Comparison of ENCODE assay signal across 24 cellular contexts in genomic region chr18:25168011-25168410, GRCh38.
A peak's percentile ranks its signal among the peaks of the same experiment; 100 is the strongest.
DNase-seq lines count a peak whose midpoint lies in the region; ATAC-seq and TF ChIP-seq lines count a peak whose summit lies in the region.
"Had no signal": no experiment of that assay in that cellular context is flagged by ENCODE, and none has a peak within 500 bp of the region (broad histone marks: within the 10 kb centered on the region; RNA-seq: fewer than 3 reads in every experiment).

No MANE protein-coding gene starts in this region.

- no peak overlapping the region for H3K27ac ChIP-seq in body of pancreas
- H3K27ac ChIP-seq: brain microvascular endothelial cell, SJCRH30, upper lobe of left lung had no signal

- CTCF ChIA-PET in activated CD4-positive, alpha-beta memory T cell treated with anti-CD3 and anti-CD28 coated beads for 36 hours (lab: Charles Lee): no interaction called here

- TF ChIP-seq POLR2A in body of pancreas (IDR thresholded peaks at IDR 0.05): no peak

- no peak overlapping the region for H3K4me3 Mint-ChIP-seq in activated CD4-positive, alpha-beta memory T cell treated with anti-CD3 and anti-CD28 coated beads for 36 hours
- H3K4me3 Mint-ChIP-seq: CD8-positive, alpha-beta T cell; endodermal cell; memory B cell had no signal

- H3K4me3 ChIP-seq in body of pancreas: no peak overlapping the region
- H3K4me3 ChIP-seq: SJCRH30, upper lobe of left lung had no signal

- WGBS in body of pancreas, 2 donors: 66% methylated on average over 7 of the region's 7 CpGs

- H3K27me3 ChIP-seq in body of pancreas: no peaks in the 10 kb centered on the region
- H3K27me3 ChIP-seq: brain microvascular endothelial cell, SJCRH30, upper lobe of left lung had no signal

- no peak for TF ChIP-seq CTCF in body of pancreas (IDR thresholded peaks at IDR 0.05)

- ATAC-seq in left cardiac atrium (peak; percentile 15 to 17), body of pancreas (no peak), HG02763 (IDR thresholded peaks at IDR 0.05; ENCODE audit: unreplicated experiment) (no peak)
- ATAC-seq: CD8-positive, alpha-beta T cell; Panc1 had no signal

- H3K36me3 Mint-ChIP-seq in activated CD4-positive, alpha-beta memory T cell treated with anti-CD3 and anti-CD28 coated beads for 36 hours: no peaks in the 10 kb centered on the region
- H3K36me3 Mint-ChIP-seq: CD8-positive, alpha-beta T cell; memory B cell had no signal

- H3K27me3 Mint-ChIP-seq in activated CD4-positive, alpha-beta memory T cell treated with anti-CD3 and anti-CD28 coated beads for 36 hours: no peaks in the 10 kb centered on the region
- H3K27me3 Mint-ChIP-seq: memory B cell had no signal

- no peaks in the 10 kb centered on the region for H3K4me1 ChIP-seq in body of pancreas

- no peaks in the 10 kb centered on the region for H3K9me3 ChIP-seq in body of pancreas
- H3K9me3 ChIP-seq: SJCRH30, upper lobe of left lung had no signal

- H3K27ac Mint-ChIP-seq in activated CD4-positive, alpha-beta memory T cell treated with anti-CD3 and anti-CD28 coated beads for 36 hours: no peak overlapping the region
- H3K27ac Mint-ChIP-seq: CD8-positive, alpha-beta T cell; endodermal cell; memory B cell had no signal

- POLR2A ChIA-PET in activated CD4-positive, alpha-beta memory T cell treated with anti-CD3 and anti-CD28 coated beads for 36 hours (lab: Charles Lee): no interaction called here

- H3K36me3 ChIP-seq in body of pancreas (replicated peaks in 1 of 2; ENCODE audit: insufficient read depth in 1 of 2, low read depth in 2 of 2): no peaks in the 10 kb centered on the region
- H3K36me3 ChIP-seq: brain microvascular endothelial cell, SJCRH30, upper lobe of left lung had no signal

- peaks cover 22% of the 10 kb centered on the region for H3K4me1 Mint-ChIP-seq in activated CD4-positive, alpha-beta memory T cell treated with anti-CD3 and anti-CD28 coated beads for 36 hours (ENCODE audit: low read depth)

- H3K9me3 Mint-ChIP-seq in activated CD4-positive, alpha-beta memory T cell treated with anti-CD3 and anti-CD28 coated beads for 36 hours: no peaks in the 10 kb centered on the region
- H3K9me3 Mint-ChIP-seq: CD8-positive, alpha-beta T cell; endodermal cell; memory B cell had no signal

- intact Hi-C loops in left cardiac atrium (cut with DNase I): no loop called here
- intact Hi-C loops in body of pancreas (cut with DNase I): no loop called here
- intact Hi-C loops in activated CD4-positive, alpha-beta memory T cell treated with anti-CD3 and anti-CD28 coated beads for 36 hours (cut with micrococcal nuclease): no loop called here

- DNase-seq in NCI-H2107 treated with DMSO at 0.1 percent for 48 hours (lab: John Stamatoyannopoulos, UW; ENCODE audit: unreplicated experiment) (peak; percentile 32), NCI-H2107 (lab: John Stamatoyannopoulos, UW) (no peak), NCI-H82 (lab: John Stamatoyannopoulos, UW) (peak; percentile 73), left cardiac atrium (no peak), body of pancreas (no peak), AG20443 (ENCODE audit: low spot score) (no peak)
- DNase-seq in activated CD4-positive, alpha-beta memory T cell treated with anti-CD3 and anti-CD28 coated beads for 36 hours: no peak
- DNase-seq: activated CD4-positive, alpha-beta T cell treated with anti-CD3 and anti-CD28 coated beads for 1 hour; activated gamma-delta T cell treated with Interleukin-2 at 50 U/mL for 16 hours; activated T-cell treated with anti-CD3 and anti-CD28 coated beads, Interleukin-2, amount 50 U/mL, for 1 hour; AML-193; brain microvascular endothelial cell; CD8-positive, alpha-beta T cell; cortex of kidney; endodermal cell; KG1; NCI-H1694; NK-92 treated with Interleukin-12 subunit alpha and Interleukin-12 subunit beta, amount 100 ng/mL, for 24 hours; SJCRH30; T-helper 1 cell; upper lobe of left lung had no signal

Comparison
In these comparisons a context has a peak if more than half of its experiments do, and no peak if none do; other contexts are left out.
1. DNase-seq: peak in NCI-H2107 treated with DMSO at 0.1 percent for 48 hours (single experiment) and NCI-H82 (single experiment); none in NCI-H2107 (single experiment), left cardiac atrium (single experiment), body of pancreas (0 of 4), AG20443 (single experiment) and activated CD4-positive, alpha-beta memory T cell treated with anti-CD3 and anti-CD28 coated beads for 36 hours (single experiment).
2. ATAC-seq: peak in left cardiac atrium (2 of 2); none in body of pancreas (single experiment) and HG02763 (single experiment).